8 cellular contexts compared by ENCODE assay signal in genomic region chr10:126904807-126905686, GRCh38. TPM values are rescaled to one million over a fixed set of nuclear protein-coding genes. Genes with fewer than 3 reads are reported as not detected.
A peak's percentile ranks its signal among the peaks of the same experiment; 100 is the strongest.
DNase-seq lines count a peak whose midpoint lies in the region; ATAC-seq, FAIRE-seq and TF ChIP-seq lines count a peak whose summit lies in the region.

DOCK1 (plus strand) TSS chr10:126905428; CDS start chr10:126905518, 90 bp downstream.

- H3K27me3 Mint-ChIP-seq in immature natural killer cell (ENCODE audit: low read depth in 3 of 3), result peaks cover 5 to 10% (median 5%) of the 10 kb centered on the region in 3 donors

- H3K36me3 Mint-ChIP-seq in immature natural killer cell, result no peaks in the 10 kb centered on the region

- peak within 1 kb of the TSS; percentile 43 to 68 (median 53) for H3K9ac ChIP-seq in skeletal muscle tissue (ENCODE audit: low read depth in 1 of 3, low read length in 3 of 3)

- no peaks in the 10 kb centered on the region for H3K9me3 ChIP-seq in skeletal muscle tissue (ENCODE audit: control insufficient read depth in 3 of 3, low read length in 3 of 3)

- H3K9me3 Mint-ChIP-seq in immature natural killer cell, result peaks cover 0 to 2% (median 0%) of the 10 kb centered on the region in 6 donors

- ATAC-seq in GM19467 (IDR thresholded peaks at IDR 0.05; ENCODE audit: unreplicated experiment), result no peak

- peaks cover 4 to 8% (median 7%) of the 10 kb centered on the region in 3 donors for H3K4me1 ChIP-seq in skeletal muscle tissue (ENCODE audit: control insufficient read depth in 3 of 3, insufficient read depth in 3 of 3, low read length in 3 of 3)

- H3K27ac ChIP-seq in skeletal muscle tissue (ENCODE audit: low read depth, low read length), result peak within 1 kb of the TSS; percentile 54

- TF ChIP-seq CTCF in choroid plexus epithelial cell (conservative IDR thresholded peaks at IDR 0.05; ENCODE audit: low read depth, low read length) (no peak), D721Med (IDR thresholded peaks at IDR 0.05; ENCODE audit: insufficient read depth, missing control alignments) (no peak)

- peak within 1 kb of the TSS in 3 of 5 donors; percentile 49 to 63 (median 63) for H3K4me3 Mint-ChIP-seq in immature natural killer cell

- no peak within 1 kb of the TSS for H3K27ac Mint-ChIP-seq in immature natural killer cell

- peaks cover 0 to 2% (median 0%) of the 10 kb centered on the region in 3 donors for H3K36me3 ChIP-seq in skeletal muscle tissue (ENCODE audit: control insufficient read depth in 3 of 3, insufficient read depth in 3 of 3, low read length in 3 of 3)

- FAIRE-seq in D721Med (lab: Jason Lieb, UNC), result no peak

- peak within 1 kb of the TSS; percentile 81 for H3K4me3 ChIP-seq in choroid plexus epithelial cell (ENCODE audit: low read depth, low read length)
- H3K4me3 ChIP-seq in skeletal muscle tissue (ENCODE audit: low read length in 3 of 3), result peak within 1 kb of the TSS; percentile 49 to 62 (median 58)

- H3K27me3 ChIP-seq in skeletal muscle tissue (ENCODE audit: control insufficient read depth in 3 of 3, insufficient read depth in 3 of 3, low read length in 3 of 3), result peaks cover 4 to 17% (median 11%) of the 10 kb centered on the region in 3 donors

- peak; percentile 81 for DNase-seq in EL
- DNase-seq in NCI-H2227 treated with DMSO at 0.1 percent for 48 hours (lab: John Stamatoyannopoulos, UW), result peak; percentile 7
- peak; percentile 67 for DNase-seq in choroid plexus epithelial cell (ENCODE audit: low read depth)
- DNase-seq in immature natural killer cell, result no peak
- DNase-seq in NCI-H2029 treated with DMSO at 0.1 percent for 48 hours (lab: John Stamatoyannopoulos, UW), result no peak
- no peak for DNase-seq in D721Med (ENCODE audit: insufficient read length, low spot score)

- peaks cover 0 to 6% of the 10 kb centered on the region in 2 donors for H3K4me1 Mint-ChIP-seq in immature natural killer cell

RNA-seq across cellular contexts. Expression of gene DOCK1, which starts in this region (rescaled TPM):
- under 1 TPM in 1 of 3 donors, not detected in 2; 0.37 TPM for polyA plus RNA-seq in immature natural killer cell
- total RNA-seq in skeletal muscle tissue, result 52.7 TPM

Comparison
In these comparisons a context has a peak if more than half of its experiments do, and no peak if none do; other contexts are left out.
1. DNase-seq: peak in EL (single experiment), NCI-H2227 treated with DMSO at 0.1 percent for 48 hours (single experiment) and choroid plexus epithelial cell (single experiment); none in immature natural killer cell (0 of 3), NCI-H2029 treated with DMSO at 0.1 percent for 48 hours (single experiment) and D721Med (single experiment).